19 cellular contexts compared by ENCODE assay signal in genomic region chr17:45301674-45302073, GRCh38. TPM values are rescaled to one million over a fixed set of nuclear protein-coding genes. Genes with fewer than 3 reads are reported as not detected.
A peak's percentile ranks its signal among the peaks of the same experiment; 100 is the strongest.
DNase-seq lines count a peak whose midpoint lies in the region; ATAC-seq and TF ChIP-seq lines count a peak whose summit lies in the region.
"Had no signal": no experiment of that assay in that cellular context is flagged by ENCODE, and none has a peak within 500 bp of the region (broad histone marks: within the 10 kb centered on the region; RNA-seq: fewer than 3 reads in every experiment).

No MANE protein-coding gene starts in this region.

- DNase-seq in activated CD4-positive, alpha-beta memory T cell treated with anti-CD3 and anti-CD28 coated beads, Interleukin-2, amount 10 ng/mL, durations not matched to agents 7 days and 5 days: no peak
- no peak for DNase-seq in activated CD4-positive, alpha-beta memory T cell treated with anti-CD3 and anti-CD28 coated beads for 36 hours
- DNase-seq in right atrium auricular region (ENCODE audit: low spot score) (no peak), stomach (no peak), GOT3 (lab: John Stamatoyannopoulos, UW) (no peak)
- no peak for DNase-seq in effector memory CD8-positive, alpha-beta T cell
- DNase-seq: activated CD4-positive, CD25-positive, alpha-beta regulatory T cell treated with anti-CD3 and anti-CD28 coated beads, Interleukin-2, amount 50 U/mL, for 72 hours; activated T-cell treated with anti-CD3 and anti-CD28 coated beads, Interleukin-2, amount 50 U/mL, for 48 hours; foreskin melanocyte; IMR-90; NCI-H2107; NCI-H774; stimulated activated CD4-positive, alpha-beta T cell treated with anti-CD3 and anti-CD28 coated beads, Interleukin-2, amount 100 ng/mL, for 24 hours; upper lobe of left lung had no signal

- CTCF ChIA-PET in activated CD4-positive, alpha-beta memory T cell treated with anti-CD3 and anti-CD28 coated beads, Interleukin-2, amount 10 ng/mL, durations not matched to agents 7 days and 5 days (lab: Charles Lee): interaction anchor here (0.6 to 5.4 kb wide), 4 partner anchors 10 to 26 kb away, joined by 3 to 28 read pairs (median 5); no protein-coding TSS in a partner anchor
- CTCF ChIA-PET in activated CD4-positive, alpha-beta memory T cell treated with anti-CD3 and anti-CD28 coated beads for 36 hours (lab: Charles Lee): interaction anchor here (1.2 to 2.4 kb wide), 2 partner anchors 25 to 84 kb away, joined by 6 to 9 read pairs; no protein-coding TSS in a partner anchor

- H3K9ac ChIP-seq in OCI-LY3 (ENCODE audit: low read length): peak overlapping the region; percentile 20; the same call in 1 of the 2 replicates
- H3K9ac ChIP-seq: neural progenitor cell had no signal

- peaks cover 96% of the 10 kb centered on the region for H3K4me1 ChIP-seq in OCI-LY3 (ENCODE audit: low read length)
- peaks cover 0 to 81% of the 10 kb centered on the region in 2 donors for H3K4me1 ChIP-seq in right atrium auricular region
- H3K4me1 ChIP-seq in stomach: peaks cover 66 to 98% (median 85%) of the 10 kb centered on the region in 4 donors
- H3K4me1 ChIP-seq: neural progenitor cell had no signal

- ATAC-seq in GM19351 (IDR thresholded peaks at IDR 0.05; ENCODE audit: unreplicated experiment): no peak
- ATAC-seq in effector memory CD8-positive, alpha-beta T cell (replicated peaks): no peak

- H3K4me3 ChIP-seq in OCI-LY3 (ENCODE audit: low read length) (peak overlapping the region; percentile 21; the same call in 1 of the 2 replicates), right atrium auricular region (no peak overlapping the region), stomach (no peak overlapping the region)
- H3K4me3 ChIP-seq: neural progenitor cell, upper lobe of left lung had no signal

- H3K9me3 ChIP-seq in OCI-LY3 (ENCODE audit: insufficient read depth, low read length) (no peaks in the 10 kb centered on the region), right atrium auricular region (no peaks in the 10 kb centered on the region), stomach (no peaks in the 10 kb centered on the region)
- H3K9me3 ChIP-seq: upper lobe of left lung had no signal

- peak overlapping the region; percentile 94 for H3K27ac ChIP-seq in OCI-LY3 (ENCODE audit: low read length)
- H3K27ac ChIP-seq in right atrium auricular region: peak overlapping the region; percentile 71 to 75
- H3K27ac ChIP-seq in stomach: peak overlapping the region in 4 of 5 donors; percentile 71 to 96 (median 90)
- H3K27ac ChIP-seq: neural progenitor cell had no signal

- no peaks in the 10 kb centered on the region for H3K27me3 ChIP-seq in OCI-LY3 (ENCODE audit: low read depth, low read length)
- H3K27me3 ChIP-seq in right atrium auricular region: no peaks in the 10 kb centered on the region
- no peaks in the 10 kb centered on the region for H3K27me3 ChIP-seq in stomach
- H3K27me3 ChIP-seq: neural progenitor cell, upper lobe of left lung had no signal

- H3K4me1 Mint-ChIP-seq in activated CD4-positive, alpha-beta memory T cell treated with anti-CD3 and anti-CD28 coated beads, Interleukin-2, amount 10 ng/mL, durations not matched to agents 7 days and 5 days: peaks cover 82% of the 10 kb centered on the region
- peaks cover 81% of the 10 kb centered on the region for H3K4me1 Mint-ChIP-seq in activated CD4-positive, alpha-beta memory T cell treated with anti-CD3 and anti-CD28 coated beads for 36 hours (ENCODE audit: low read depth)
- H3K4me1 Mint-ChIP-seq in effector memory CD8-positive, alpha-beta T cell (ENCODE audit: low read depth in 2 of 2): peaks cover 51 to 67% of the 10 kb centered on the region in 2 donors

- intact Hi-C loops in activated CD4-positive, alpha-beta memory T cell treated with anti-CD3 and anti-CD28 coated beads for 36 hours (cut with micrococcal nuclease): no loop called here
- intact Hi-C loops in stomach (cut with DNase I; ENCODE audit: low total_unique reads): no loop called here

- TF ChIP-seq CTCF in OCI-LY3 (IDR thresholded peaks at IDR 0.05; ENCODE audit: low read depth, low read length) (no peak), right atrium auricular region (IDR thresholded peaks at IDR 0.05) (no peak), stomach (IDR thresholded peaks at IDR 0.05) (no peak)

- peak overlapping the region; percentile 28 for H3K27ac Mint-ChIP-seq in activated CD4-positive, alpha-beta memory T cell treated with anti-CD3 and anti-CD28 coated beads, Interleukin-2, amount 10 ng/mL, durations not matched to agents 7 days and 5 days
- H3K27ac Mint-ChIP-seq in activated CD4-positive, alpha-beta memory T cell treated with anti-CD3 and anti-CD28 coated beads for 36 hours: no peak overlapping the region
- H3K27ac Mint-ChIP-seq in effector memory CD8-positive, alpha-beta T cell: no peak overlapping the region
- H3K27ac Mint-ChIP-seq: neural progenitor cell had no signal

- H3K9me3 Mint-ChIP-seq in activated CD4-positive, alpha-beta memory T cell treated with anti-CD3 and anti-CD28 coated beads, Interleukin-2, amount 10 ng/mL, durations not matched to agents 7 days and 5 days: no peaks in the 10 kb centered on the region
- H3K9me3 Mint-ChIP-seq in activated CD4-positive, alpha-beta memory T cell treated with anti-CD3 and anti-CD28 coated beads for 36 hours: no peaks in the 10 kb centered on the region
- H3K9me3 Mint-ChIP-seq in effector memory CD8-positive, alpha-beta T cell: no peaks in the 10 kb centered on the region
- H3K9me3 Mint-ChIP-seq: CD8-positive, alpha-beta memory T cell; neural progenitor cell had no signal

- peaks cover 100% of the 10 kb centered on the region for H3K79me2 ChIP-seq in OCI-LY3 (ENCODE audit: low read length)

- POLR2A ChIA-PET in activated CD4-positive, alpha-beta memory T cell treated with anti-CD3 and anti-CD28 coated beads, Interleukin-2, amount 10 ng/mL, durations not matched to agents 7 days and 5 days (lab: Charles Lee): interaction anchor here (3.4 to 9.9 kb wide), 2 partner anchors 10 to 16 kb away, joined by 18 to 135 read pairs; partner anchors contain the start of gene MAP3K14
- POLR2A ChIA-PET in activated CD4-positive, alpha-beta memory T cell treated with anti-CD3 and anti-CD28 coated beads for 36 hours (lab: Charles Lee): interaction anchor here (1.8 kb wide), 1 partner anchor 11 kb away, joined by 12 read pairs; no protein-coding TSS in a partner anchor

- peaks cover 56% of the 10 kb centered on the region for H3K36me3 Mint-ChIP-seq in activated CD4-positive, alpha-beta memory T cell treated with anti-CD3 and anti-CD28 coated beads, Interleukin-2, amount 10 ng/mL, durations not matched to agents 7 days and 5 days (ENCODE audit: low read depth)
- H3K36me3 Mint-ChIP-seq in activated CD4-positive, alpha-beta memory T cell treated with anti-CD3 and anti-CD28 coated beads for 36 hours: peaks cover 47% of the 10 kb centered on the region
- H3K36me3 Mint-ChIP-seq in effector memory CD8-positive, alpha-beta T cell (ENCODE audit: insufficient read depth): peaks cover 19% of the 10 kb centered on the region

- no peak overlapping the region for H3K4me3 Mint-ChIP-seq in activated CD4-positive, alpha-beta memory T cell treated with anti-CD3 and anti-CD28 coated beads, Interleukin-2, amount 10 ng/mL, durations not matched to agents 7 days and 5 days
- H3K4me3 Mint-ChIP-seq in activated CD4-positive, alpha-beta memory T cell treated with anti-CD3 and anti-CD28 coated beads for 36 hours: no peak overlapping the region
- no peak overlapping the region for H3K4me3 Mint-ChIP-seq in effector memory CD8-positive, alpha-beta T cell
- H3K4me3 Mint-ChIP-seq: neural progenitor cell had no signal

- no peaks in the 10 kb centered on the region for H3K27me3 Mint-ChIP-seq in activated CD4-positive, alpha-beta memory T cell treated with anti-CD3 and anti-CD28 coated beads, Interleukin-2, amount 10 ng/mL, durations not matched to agents 7 days and 5 days
- H3K27me3 Mint-ChIP-seq in activated CD4-positive, alpha-beta memory T cell treated with anti-CD3 and anti-CD28 coated beads for 36 hours: no peaks in the 10 kb centered on the region
- no peaks in the 10 kb centered on the region for H3K27me3 Mint-ChIP-seq in effector memory CD8-positive, alpha-beta T cell

- H3K36me3 ChIP-seq in OCI-LY3 (replicated peaks; ENCODE audit: low read depth, low read length): peaks cover 30% of the 10 kb centered on the region
- H3K36me3 ChIP-seq in right atrium auricular region: no peaks in the 10 kb centered on the region
- H3K36me3 ChIP-seq in stomach: no peaks in the 10 kb centered on the region
- H3K36me3 ChIP-seq: neural progenitor cell, upper lobe of left lung had no signal

- H2AFZ ChIP-seq in OCI-LY3 (ENCODE audit: low read depth, low read length): no peak overlapping the region
- H2AFZ ChIP-seq: neural progenitor cell had no signal

- H4K20me1 ChIP-seq in OCI-LY3 (ENCODE audit: insufficient read depth, low read length): peaks cover 71% of the 10 kb centered on the region

- TF ChIP-seq POLR2A in stomach (IDR thresholded peaks at IDR 0.05): no peak

- TF ChIP-seq EP300 in stomach (IDR thresholded peaks at IDR 0.05): no peak

- WGBS in stomach, 5 donors: 88 to 99% (median 94%) methylated on average over 4 of the region's 4 CpGs

- peak overlapping the region; percentile 46; the same call in 1 of the 2 replicates for H3K4me2 ChIP-seq in OCI-LY3 (ENCODE audit: low read length)
- H3K4me2 ChIP-seq: neural progenitor cell had no signal

RNA-seq across cellular contexts. Expression of gene MAP3K14, which starts 15.1 kb away (rescaled TPM):
- 10 to 100 TPM; 28.7 to 30.6 TPM for total RNA-seq in activated CD4-positive, alpha-beta memory T cell treated with anti-CD3 and anti-CD28 coated beads, Interleukin-2, amount 10 ng/mL, durations not matched to agents 7 days and 5 days
- total RNA-seq in activated CD4-positive, alpha-beta memory T cell treated with anti-CD3 and anti-CD28 coated beads for 36 hours: 10 to 100 TPM; 62.9 to 65.0 TPM
- total RNA-seq in right atrium auricular region: 10 to 100 TPM in 1 of 2 donors, 1 to 10 TPM in 1; 8.2 to 10.6 TPM
- 10 to 100 TPM in 2 of 5 donors, 1 to 10 TPM in 3; 1.2 to 17.7 (median 9.7) TPM for total RNA-seq in stomach
- 10 to 100 TPM in 1 of 3 donors, 1 to 10 TPM in 2; 6.3 to 11.0 (median 6.4) TPM for polyA plus RNA-seq in stomach

RNA-seq across cellular contexts. Expression of gene SPATA32, which starts 39.8 kb away (rescaled TPM):
- under 1 TPM; 0.20 to 0.23 TPM for total RNA-seq in activated CD4-positive, alpha-beta memory T cell treated with anti-CD3 and anti-CD28 coated beads, Interleukin-2, amount 10 ng/mL, durations not matched to agents 7 days and 5 days
- under 1 TPM in 1 of 2 experiments, not detected in 1; 0.12 TPM for total RNA-seq in activated CD4-positive, alpha-beta memory T cell treated with anti-CD3 and anti-CD28 coated beads for 36 hours
- not detected for total RNA-seq in right atrium auricular region
- total RNA-seq in stomach: not detected
- not detected for polyA plus RNA-seq in stomach
- total RNA-seq: lung microvascular endothelial cell had no signal
- polyA plus RNA-seq: IMR-90 had no signal
